11 cellular contexts compared by ENCODE assay signal in genomic region chr12:91007531-91008290, GRCh38. TPM values are rescaled to one million over a fixed set of nuclear protein-coding genes. Genes with fewer than 3 reads are reported as not detected.
DNase-seq lines count a peak whose midpoint lies in the region; ATAC-seq and FAIRE-seq lines count a peak whose summit lies in the region.
"Had no signal": no experiment of that assay in that cellular context is flagged by ENCODE, and none has a peak within 500 bp of the region (broad histone marks: within the 10 kb centered on the region; RNA-seq: fewer than 3 reads in every experiment).

No MANE protein-coding gene starts in this region.

- CTCF ChIA-PET in naive thymus-derived CD4-positive, alpha-beta T cell (lab: Charles Lee), result no interaction called here

- no peaks in the 10 kb centered on the region for H3K9me2 ChIP-seq in Karpas-422 (replicated peaks; ENCODE audit: insufficient read depth, low read length)

- peaks cover 0 to 8% (median 0%) of the 10 kb centered on the region in 11 donors for H3K9me3 Mint-ChIP-seq in naive thymus-derived CD4-positive, alpha-beta T cell

- H3K4me1 Mint-ChIP-seq in naive thymus-derived CD4-positive, alpha-beta T cell, result peaks cover 0 to 25% (median 6%) of the 10 kb centered on the region in 7 donors

- H3K27ac Mint-ChIP-seq in naive thymus-derived CD4-positive, alpha-beta T cell, result peak overlapping the region in 1 of 9 donors; percentile 32

- no peaks in the 10 kb centered on the region for H3K4me1 ChIP-seq in Karpas-422 (ENCODE audit: low read length)
- no peaks in the 10 kb centered on the region for H3K4me1 ChIP-seq in naive thymus-derived CD4-positive, alpha-beta T cell (ENCODE audit: control insufficient read depth in 2 of 2, insufficient read depth in 2 of 2, low read length in 2 of 2)

- no peaks in the 10 kb centered on the region for H3K36me3 ChIP-seq in Karpas-422 (ENCODE audit: insufficient read depth, low read length)
- H3K36me3 ChIP-seq in naive thymus-derived CD4-positive, alpha-beta T cell (ENCODE audit: control insufficient read depth in 2 of 3, insufficient read depth in 3 of 3, low read length in 3 of 3), result no peaks in the 10 kb centered on the region

- H3K27ac ChIP-seq in Karpas-422 (ENCODE audit: low read length), result no peak overlapping the region
- H3K27ac ChIP-seq in naive thymus-derived CD4-positive, alpha-beta T cell (ENCODE audit: low read depth, low read length), result no peak overlapping the region

- H2AFZ ChIP-seq in Karpas-422 (ENCODE audit: low read length), result no peak overlapping the region

- H3K9me3 ChIP-seq in Karpas-422 (ENCODE audit: low read length), result no peaks in the 10 kb centered on the region
- no peaks in the 10 kb centered on the region for H3K9me3 ChIP-seq in naive thymus-derived CD4-positive, alpha-beta T cell (ENCODE audit: control insufficient read depth in 2 of 3, low read length in 3 of 3)

- H3K9ac ChIP-seq in Karpas-422 (ENCODE audit: low read length), result no peak overlapping the region

- no peak overlapping the region for H3K4me2 ChIP-seq in Karpas-422 (ENCODE audit: low read depth, low read length, poor library complexity, severe bottlenecking)

- DNase-seq in Karpas-422 (no peak), AML-193 (lab: John Stamatoyannopoulos, UW) (no peak)
- no peak for DNase-seq in naive thymus-derived CD4-positive, alpha-beta T cell
- DNase-seq: effector CD4-positive, alpha-beta T cell; NCI-H1694; stimulated activated CD4-positive, alpha-beta T cell treated with anti-CD3 and anti-CD28 coated beads, Interleukin-12 subunit alpha, Interleukin-12 subunit beta, amount 100 ng/mL, for 4 hours had no signal

- peaks cover 0 to 12% (median 7%) of the 10 kb centered on the region in 5 donors for H3K27me3 Mint-ChIP-seq in naive thymus-derived CD4-positive, alpha-beta T cell

- H4K20me1 ChIP-seq in Karpas-422 (ENCODE audit: insufficient read depth, low read depth, low read length), result no peaks in the 10 kb centered on the region

- H3K79me2 ChIP-seq in Karpas-422 (ENCODE audit: low read length), result no peaks in the 10 kb centered on the region

- no peaks in the 10 kb centered on the region for H3K27me3 ChIP-seq in Karpas-422 (ENCODE audit: low read length)
- H3K27me3 ChIP-seq in naive thymus-derived CD4-positive, alpha-beta T cell (ENCODE audit: control insufficient read depth in 2 of 2, insufficient read depth in 2 of 2, low read length in 2 of 2), result no peaks in the 10 kb centered on the region

- intact Hi-C loops in naive thymus-derived CD4-positive, alpha-beta T cell (cut with micrococcal nuclease), result no loop called here

- no peak overlapping the region for H3K4me3 ChIP-seq in Karpas-422 (ENCODE audit: low read length)
- H3K4me3 ChIP-seq in naive thymus-derived CD4-positive, alpha-beta T cell (ENCODE audit: low read length), result no peak overlapping the region

- POLR2A ChIA-PET in naive thymus-derived CD4-positive, alpha-beta T cell (lab: Charles Lee), result no interaction called here

- ATAC-seq in GM18909 (IDR thresholded peaks at IDR 0.05; ENCODE audit: poor library complexity, unreplicated experiment), result peak; percentile 83
- peak; percentile 71 for ATAC-seq in GM21619 (IDR thresholded peaks at IDR 0.05; ENCODE audit: unreplicated experiment)
- ATAC-seq in HG03280 (IDR thresholded peaks at IDR 0.05; ENCODE audit: unreplicated experiment), result peak; percentile 69
- ATAC-seq in naive thymus-derived CD4-positive, alpha-beta T cell, result no peak

- peak overlapping the region in 1 of 10 donors; percentile 28 for H3K4me3 Mint-ChIP-seq in naive thymus-derived CD4-positive, alpha-beta T cell

- no peaks in the 10 kb centered on the region for H3K36me3 Mint-ChIP-seq in naive thymus-derived CD4-positive, alpha-beta T cell

- peak; percentile 67 for FAIRE-seq in endometrium (lab: Jason Lieb, UNC)

RNA-seq across cellular contexts. Expression of gene EPYC, which starts 2.9 kb away (rescaled TPM):
- not detected in 2 replicates for total RNA-seq in Karpas-422 (2014; rRNA removed; shearing (Covaris generic); ENCODE audit: low replicate concordance)
- not detected for total RNA-seq in naive thymus-derived CD4-positive, alpha-beta T cell
- polyA plus RNA-seq in naive thymus-derived CD4-positive, alpha-beta T cell, result not detected
- total RNA-seq: subcutaneous adipose tissue had no signal

RNA-seq across cellular contexts. Expression of gene KERA, which starts 50.1 kb away (rescaled TPM):
- not detected in 2 replicates for total RNA-seq in Karpas-422 (2014; rRNA removed; shearing (Covaris generic); ENCODE audit: low replicate concordance)
- total RNA-seq in naive thymus-derived CD4-positive, alpha-beta T cell, result not detected
- polyA plus RNA-seq in naive thymus-derived CD4-positive, alpha-beta T cell, result not detected
- total RNA-seq: subcutaneous adipose tissue had no signal

RNA-seq across cellular contexts. Expression of gene CCER1, which starts 52.7 kb away (rescaled TPM):
- not detected in 2 replicates for total RNA-seq in Karpas-422 (2014; rRNA removed; shearing (Covaris generic); ENCODE audit: low replicate concordance)
- not detected for total RNA-seq in naive thymus-derived CD4-positive, alpha-beta T cell
- polyA plus RNA-seq in naive thymus-derived CD4-positive, alpha-beta T cell, result not detected
- total RNA-seq: subcutaneous adipose tissue had no signal
